ENCODE assay signal across 11 cellular contexts in genomic region chr9:113577525-113578261, GRCh38.
DNase-seq lines count a peak whose midpoint lies in the region; ATAC-seq, FAIRE-seq and TF ChIP-seq lines count a peak whose summit lies in the region.
"Had no signal": no experiment of that assay in that cellular context is flagged by ENCODE, and none has a peak within 500 bp of the region (broad histone marks: within the 10 kb centered on the region; RNA-seq: fewer than 3 reads in every experiment).

No MANE protein-coding gene starts in this region.

- dilution Hi-C loops in IMR-90 (cut with HindIII; ENCODE audit: low sequenced_read_pairs, unreplicated experiment) = no loop called here

- H3K27me3 ChIP-seq in AG04450 (ENCODE audit: control insufficient read depth, insufficient read depth, low read length) = no peaks in the 10 kb centered on the region
- H3K27me3 ChIP-seq in IMR-90 (ENCODE audit: control insufficient read depth, insufficient read depth, low read length) = no peaks in the 10 kb centered on the region
- no peaks in the 10 kb centered on the region for H3K27me3 ChIP-seq in K562 (ENCODE audit: control insufficient read depth in 2 of 2, insufficient read depth in 2 of 2, low read length in 2 of 2)
- no peaks in the 10 kb centered on the region for H3K27me3 ChIP-seq in left lung
- H3K27me3 ChIP-seq: hepatocyte had no signal

- H3K14ac ChIP-seq in IMR-90 (replicated peaks; ENCODE audit: low read depth, low read length) = peak overlapping the region; percentile 88

- H3K9me3 ChIP-seq in AG04450 (ENCODE audit: control insufficient read depth, insufficient read depth, low read length) (no peaks in the 10 kb centered on the region), IMR-90 (ENCODE audit: control insufficient read depth, insufficient read depth, low read length) (no peaks in the 10 kb centered on the region), K562 (replicated peaks; ENCODE audit: control insufficient read depth, insufficient read depth, low read depth, low read length) (no peaks in the 10 kb centered on the region), left lung (no peaks in the 10 kb centered on the region)

- H3K9ac ChIP-seq in IMR-90 (ENCODE audit: low read depth, low read length) (no peak overlapping the region), K562 (ENCODE audit: insufficient read depth in 1 of 2, low read depth in 2 of 2, low read length in 2 of 2) (no peak overlapping the region)

- peak overlapping the region; percentile 57 to 92 for H4K8ac ChIP-seq in IMR-90 (ENCODE audit: low read depth in 2 of 2, low read length in 2 of 2)

- TF ChIP-seq POLR2A in IMR-90 (IDR thresholded peaks at IDR 0.05; ENCODE audit: low read depth, low read length) (no peak), K562 (conservative IDR thresholded peaks at IDR 0.05) (no peak)

- H3K4me3 ChIP-seq in AG04450 (ENCODE audit: low read depth, low read length) = no peak overlapping the region
- no peak overlapping the region for H3K4me3 ChIP-seq in IMR-90 (ENCODE audit: insufficient read depth, low read depth, low read length)
- H3K4me3 ChIP-seq in K562 = no peak overlapping the region
- H3K4me3 ChIP-seq in left lung = no peak overlapping the region
- H3K4me3 ChIP-seq: hepatocyte had no signal

- peak overlapping the region; percentile 97 for H2BK20ac ChIP-seq in IMR-90 (ENCODE audit: low read depth, low read length)

- TF ChIP-seq RAD21 in IMR-90 (IDR thresholded peaks at IDR 0.05; ENCODE audit: low read length) (no peak), K562 (CRISPR knock-in tag; conservative IDR thresholded peaks at IDR 0.05 in 1 of 2, IDR thresholded peaks at IDR 0.05 in 1 of 2) (no peak)

- H2BK120ac ChIP-seq in IMR-90 (ENCODE audit: low read depth, low read length) = peak overlapping the region; percentile 97

- H3K4ac ChIP-seq in IMR-90 (ENCODE audit: low read depth, low read length) = peak overlapping the region; percentile 97

- peak overlapping the region; percentile 82; the same call in 1 of the 2 replicates for H4K5ac ChIP-seq in IMR-90 (ENCODE audit: low read depth, low read length)

- H2BK15ac ChIP-seq in IMR-90 (ENCODE audit: low read depth, low read length) = peak overlapping the region; percentile 90; the same call in 2 of the 3 replicates

- CTCF ChIA-PET in AG04450 (lab: Charles Lee) (interaction anchor here (0.7 to 3.0 kb wide), 6 partner anchors 8 to 131 kb away, joined by 3 to 18 read pairs (median 12); no protein-coding TSS in a partner anchor), IMR-90 (lab: Yijun Ruan, JAX) (interaction anchor here (1.0 to 1.1 kb wide), 2 partner anchors 10 to 11 kb away, joined by 3 to 4 read pairs; no protein-coding TSS in a partner anchor), K562 (lab: Yijun Ruan, JAX; ENCODE audit: low intra/inter-chr PET ratio) (no interaction called here)

- H2AK5ac ChIP-seq in IMR-90 (ENCODE audit: low read depth, low read length) = peak overlapping the region; percentile 94

- peak overlapping the region; percentile 20; the same call in 1 of the 2 replicates for H3K4me2 ChIP-seq in IMR-90 (ENCODE audit: low read depth, low read length)
- no peak overlapping the region; the same call in 1 of the 2 replicates for H3K4me2 ChIP-seq in K562 (ENCODE audit: insufficient read depth, low read length)
- H3K4me2 ChIP-seq: hepatocyte had no signal

- peaks cover 7% of the 10 kb centered on the region; the same call in 1 of the 2 replicates for H4K20me1 ChIP-seq in IMR-90 (ENCODE audit: insufficient read depth, low read length)
- 0 out of 2 replicates have a peak, but pooled peaks cover 5% of the 10 kb centered on the region for H4K20me1 ChIP-seq in K562 (replicated peaks; ENCODE audit: control insufficient read depth, insufficient read depth, low read length)

- BruUV-seq in IMR-90 (replicated peaks; lab: Mats Ljungman, UMichigan) (no TSS peak), K562 (replicated peaks; lab: Mats Ljungman, UMichigan) (no TSS peak)

- H2AFZ ChIP-seq in IMR-90 (replicated peaks; ENCODE audit: low read length, poor library complexity) (peak overlapping the region; percentile 72), K562 (ENCODE audit: low read depth, low read length) (peak overlapping the region; percentile 47; the same call in 1 of the 2 replicates)
- H2AFZ ChIP-seq: hepatocyte had no signal

- intact Hi-C loops in IMR-90 (cut with micrococcal nuclease) (no loop called here), K562 (cut with micrococcal nuclease) (no loop called here), left lung (cut with DNase I) (no loop called here)

- no peak for TF ChIP-seq CTCF in AG04450 (IDR thresholded peaks at IDR 0.05; ENCODE audit: low read depth, low read length)
- no peak for TF ChIP-seq CTCF in IMR-90 (conservative IDR thresholded peaks at IDR 0.05; ENCODE audit: low read depth, low read length)
- no peak for TF ChIP-seq CTCF in K562 (IDR thresholded peaks at IDR 0.05 in 2 of 3, conservative IDR thresholded peaks at IDR 0.05 in 1 of 3; ENCODE audit: insufficient read depth in 2 of 3, low read depth in 1 of 3, low read length in 3 of 3)
- TF ChIP-seq CTCF in left lung (IDR thresholded peaks at IDR 0.05) = no peak

- H3K36me3 ChIP-seq in IMR-90 (ENCODE audit: control insufficient read depth, insufficient read depth, low read length) (no peaks in the 10 kb centered on the region), K562 (ENCODE audit: control insufficient read depth, insufficient read depth, low read length) (no peaks in the 10 kb centered on the region), left lung (no peaks in the 10 kb centered on the region)

- no peaks in the 10 kb centered on the region for H3K79me2 ChIP-seq in K562 (ENCODE audit: control insufficient read depth, insufficient read depth, low read length)

- POLR2A ChIA-PET in AG04450 (lab: Yijun Ruan, JAX) (interaction anchor here (2.4 kb wide), 1 partner anchor 13 kb away, joined by 16 read pairs; no protein-coding TSS in a partner anchor), IMR-90 (lab: Charles Lee; ENCODE audit: unreplicated experiment) (no interaction called here), K562 (lab: Yijun Ruan, JAX) (interaction anchor here (0.6 to 2.4 kb wide), 5 partner anchors 8 to 303 kb away, joined by 3 to 8 read pairs (median 5); partner anchors contain the start of genes CDC26 and PRPF4)

- H3K9me1 ChIP-seq in IMR-90 (ENCODE audit: insufficient read depth, low read length) = peaks cover 46% of the 10 kb centered on the region
- H3K9me1 ChIP-seq in K562 (ENCODE audit: control insufficient read depth, insufficient read depth, low read length) = no peaks in the 10 kb centered on the region

- H3K23ac ChIP-seq in IMR-90 (ENCODE audit: low read depth, low read length) = peak overlapping the region; percentile 59

- DNase-seq in AG04450 (ENCODE audit: low read depth, low spot score) = no peak
- peak; percentile 81 for DNase-seq in IMR-90
- peak in 2 of 4 experiments; percentile 26 to 38 for DNase-seq in K562 (ENCODE audit: extremely low read depth in 1 of 4, low spot score in 3 of 4)
- DNase-seq in left lung = peak in 1 of 2 donors; percentile 70
- DNase-seq in OCI-M2 (lab: John Stamatoyannopoulos, UW; ENCODE audit: unreplicated experiment) = no peak
- no peak for DNase-seq in cerebellar nuclear complex (lab: John Stamatoyannopoulos, UW)
- DNase-seq in hepatic stellate cell (ENCODE audit: low spot score) = no peak
- no peak for DNase-seq in globus pallidus (ENCODE audit: low spot score)
- DNase-seq: NCI-H2171 had no signal

- peaks cover 17 to 88% of the 10 kb centered on the region in 2 experiments for H3K79me1 ChIP-seq in IMR-90 (ENCODE audit: low read depth in 1 of 2, low read length in 2 of 2)

- H3K4me1 ChIP-seq in IMR-90 (ENCODE audit: control insufficient read depth, insufficient read depth, low read length) (peaks cover 45% of the 10 kb centered on the region), K562 (replicated peaks in 1 of 2; ENCODE audit: control insufficient read depth in 2 of 2, insufficient read depth in 2 of 2, low read length in 2 of 2) (peaks cover 15 to 26% of the 10 kb centered on the region in 2 experiments; a peak in 4 of 5 replicates), left lung (peaks cover 41 to 76% of the 10 kb centered on the region in 2 donors)

- H3K18ac ChIP-seq in IMR-90 (ENCODE audit: low read depth, low read length) = peak overlapping the region; percentile 74

- H4K91ac ChIP-seq in IMR-90 (ENCODE audit: insufficient read depth, low read depth, low read length) = peak overlapping the region; percentile 97

- peak overlapping the region; percentile 96 for H2BK5ac ChIP-seq in IMR-90 (ENCODE audit: low read depth, low read length, poor library complexity, severe bottlenecking)

- no peak overlapping the region for H3K56ac ChIP-seq in IMR-90 (ENCODE audit: extremely low read depth, insufficient read depth, low read length)

- H3K27ac ChIP-seq in AG04450 (ENCODE audit: low read depth, low read length) (peak overlapping the region; percentile 81), IMR-90 (ENCODE audit: insufficient read depth, low read length) (peak overlapping the region; percentile 63), K562 (ENCODE audit: extremely low read depth, low read depth, low read length) (no peak overlapping the region; the same call in 2 of the 3 replicates), left lung (peak overlapping the region; percentile 88 to 92)

- FAIRE-seq in K562 (lab: Jason Lieb, UNC) = no peak
- FAIRE-seq: G401.6 had no signal

- no peak for TF ChIP-seq EP300 in K562 (IDR thresholded peaks at IDR 0.05; ENCODE audit: low read length)

- 60% methylated on average over 3 of the region's 11 CpGs; no CpG with 5 or more reads in 1 of the 2 experiments for WGBS in IMR-90 (ENCODE audit: extremely low coverage in 2 of 2, insufficient read length in 1 of 2), 2 experiments
- WGBS in K562 (ENCODE audit: insufficient coverage, low coverage, missing lambda C conversion rate) = 39% methylated on average over 11 of the region's 11 CpGs

- ATAC-seq in IMR-90 (ENCODE audit: low read depth) = peak; percentile 5; the same call in 1 of the 2 replicates
- ATAC-seq in K562 = peak; percentile 10; the same call in 1 of the 3 replicates
- no peak for ATAC-seq in left lung

- peak overlapping the region; percentile 71 for H2AK9ac ChIP-seq in IMR-90 (replicated peaks; ENCODE audit: low read depth, low read length, poor library complexity)

- in situ Hi-C loops in IMR-90 (cut with MboI; ENCODE audit: low sequenced_read_pairs) = no loop called here
- in situ Hi-C loops in K562 (cut with MboI) = no loop called here

TF ChIP-seq in IMR-90, 13 proteins besides CTCF, POLR2A, EP300 and RAD21 (continues in another document):
- TF ChIP-seq BHLHE40 (IDR thresholded peaks at IDR 0.05; ENCODE audit: low read depth, low read length) = no peak

TF ChIP-seq in K562, 482 proteins besides CTCF, POLR2A, EP300 and RAD21 (continues in another document):
- TF ChIP-seq CBFA2T3 (IDR thresholded peaks at IDR 0.05) (peak; percentile 16; the same call in 1 of the 2 replicates), ELF2 (CRISPR knock-in tag; IDR thresholded peaks at IDR 0.05) (no peak), POLR3G (IDR thresholded peaks at IDR 0.05; ENCODE audit: extremely low read depth, insufficient read length, insufficient replicate concordance) (no peak), NBN (IDR thresholded peaks at IDR 0.05; ENCODE audit: low read depth) (no peak)
